Comparison of ENCODE assay signal across 8 cellular contexts in the genomic region with DNA sequence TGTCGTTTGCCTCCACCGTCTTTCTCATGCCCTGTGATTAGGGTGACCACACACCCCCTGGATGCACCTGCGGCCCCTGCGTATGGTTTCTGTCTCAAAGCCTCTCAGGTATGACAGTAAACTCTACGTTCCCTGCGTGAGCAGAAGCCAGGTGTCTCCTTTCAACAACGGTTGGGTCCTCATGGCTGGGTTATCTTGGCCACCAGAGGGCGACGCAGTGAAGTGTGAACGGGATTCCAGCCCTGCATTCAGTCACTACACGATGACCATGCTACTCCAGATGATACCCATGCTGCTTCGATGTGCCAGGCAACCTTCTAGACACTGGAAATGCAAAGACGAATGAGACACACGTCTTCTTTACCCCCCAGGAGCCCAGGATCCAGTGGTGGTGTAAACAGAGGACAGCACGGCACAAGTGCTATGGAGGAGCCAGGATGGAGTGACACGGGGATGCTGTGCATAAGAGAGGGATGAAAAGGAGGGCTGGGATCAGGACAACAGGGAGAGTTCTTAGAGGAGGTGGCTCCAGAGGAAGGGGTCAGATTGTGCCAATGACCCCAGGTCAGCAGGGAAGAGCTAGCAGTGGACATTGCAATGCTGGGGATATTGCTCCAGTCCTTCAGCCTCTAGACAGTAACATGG.
A peak's percentile ranks its signal among the peaks of the same experiment; 100 is the strongest.
DNase-seq lines count a peak whose midpoint lies in the region; ATAC-seq lines count a peak whose summit lies in the region.

No MANE protein-coding gene starts in this region.

- WGBS in neuronal stem cell (ENCODE audit: extremely low coverage in 2 of 2, insufficient read length in 2 of 2, insufficient replicate concordance in 1 of 2), 2 donors: no CpG with 5 or more reads among the region's 16 CpGs

- no peak overlapping the region for H3K4me2 ChIP-seq in neuronal stem cell (ENCODE audit: insufficient read depth, low read length, poor library complexity, severe bottlenecking)

- H4K91ac ChIP-seq in neuronal stem cell (ENCODE audit: low read depth, low read length, poor library complexity): no peak overlapping the region

- DNase-seq in G401 (ENCODE audit: low spot score) (peak; percentile 8), SK-MEL-5 (ENCODE audit: low read depth, low spot score) (peak; percentile 56), ecto neural progenitor cell (ENCODE audit: low spot score) (peak; percentile 72), neuronal stem cell (ENCODE audit: low spot score) (peak; percentile 17), middle frontal gyrus (ENCODE audit: extremely low spot score, low spot score) (no peak), NCI-H1105 treated with DMSO at 0.1 percent for 48 hours (lab: John Stamatoyannopoulos, UW) (no peak), superior temporal gyrus (ENCODE audit: extremely low spot score) (no peak)

- no peak overlapping the region for H2BK12ac ChIP-seq in neuronal stem cell (ENCODE audit: low read length)

- H3K4me3 ChIP-seq in neuronal stem cell (ENCODE audit: low read length in 2 of 2): no peak overlapping the region

- no peak overlapping the region for H2BK120ac ChIP-seq in neuronal stem cell (ENCODE audit: low read depth, low read length)

- H3K79me1 ChIP-seq in neuronal stem cell (ENCODE audit: low read depth, low read length): no peaks in the 10 kb centered on the region

- H3K9ac ChIP-seq in neuronal stem cell (ENCODE audit: low read depth, low read length, poor library complexity): no peak overlapping the region

- no peak overlapping the region for H3K4ac ChIP-seq in neuronal stem cell (ENCODE audit: low read length)

- in situ Hi-C loops in G401 (cut with HindIII; ENCODE audit: low sequenced_read_pairs): no loop called here
- in situ Hi-C loops in SK-MEL-5 (cut with HindIII; ENCODE audit: low pct_unique_long_range_greater_than_20kb, low sequenced_read_pairs): no loop called here

- no peaks in the 10 kb centered on the region for H3K36me3 ChIP-seq in neuronal stem cell (replicated peaks in 1 of 2; ENCODE audit: control insufficient read depth in 2 of 2, insufficient read depth in 2 of 2, low read length in 2 of 2)

- no peak overlapping the region for H3K27ac ChIP-seq in neuronal stem cell (replicated peaks; ENCODE audit: low read length)

- H2BK15ac ChIP-seq in neuronal stem cell (ENCODE audit: low read length): no peak overlapping the region

- H2AFZ ChIP-seq in neuronal stem cell (ENCODE audit: low read length): no peak overlapping the region

- H3K18ac ChIP-seq in neuronal stem cell (ENCODE audit: low read length): no peak overlapping the region

- ATAC-seq in HG03354 (IDR thresholded peaks at IDR 0.05; ENCODE audit: poor library complexity, severe bottlenecking, unreplicated experiment): peak; percentile 59

- H3K9me3 ChIP-seq in neuronal stem cell (replicated peaks in 1 of 2; ENCODE audit: control insufficient read depth in 2 of 2, insufficient read depth in 1 of 2, low read depth in 1 of 2, low read length in 2 of 2): no peaks in the 10 kb centered on the region

- no peak overlapping the region for H2AK5ac ChIP-seq in neuronal stem cell (ENCODE audit: low read depth, low read length)

- H3K4me1 ChIP-seq in neuronal stem cell (ENCODE audit: control insufficient read depth in 2 of 2, insufficient read depth in 1 of 2, low read depth in 1 of 2, low read length in 2 of 2): no peaks in the 10 kb centered on the region

- H2BK5ac ChIP-seq in neuronal stem cell (ENCODE audit: low read length): no peak overlapping the region

- no peak overlapping the region for H3K23ac ChIP-seq in neuronal stem cell (ENCODE audit: low read depth, low read length, poor library complexity)

- H3K27me3 ChIP-seq in neuronal stem cell (ENCODE audit: control insufficient read depth in 3 of 3, insufficient read depth in 3 of 3, low read depth in 1 of 3, low read length in 3 of 3): no peaks in the 10 kb centered on the region

- no peak overlapping the region for H4K8ac ChIP-seq in neuronal stem cell (ENCODE audit: low read depth, low read length)

- H3K14ac ChIP-seq in neuronal stem cell (ENCODE audit: low read length): no peak overlapping the region

Comparison
In these comparisons a context has a peak if more than half of its experiments do, and no peak if none do; other contexts are left out.
1. DNase-seq: peak in G401 (single experiment), SK-MEL-5 (single experiment), ecto neural progenitor cell (single experiment) and neuronal stem cell (single experiment); none in middle frontal gyrus (single experiment), NCI-H1105 treated with DMSO at 0.1 percent for 48 hours (single experiment) and superior temporal gyrus (single experiment).